Comparison of ENCODE assay signal across 9 cellular contexts in the genomic region with DNA sequence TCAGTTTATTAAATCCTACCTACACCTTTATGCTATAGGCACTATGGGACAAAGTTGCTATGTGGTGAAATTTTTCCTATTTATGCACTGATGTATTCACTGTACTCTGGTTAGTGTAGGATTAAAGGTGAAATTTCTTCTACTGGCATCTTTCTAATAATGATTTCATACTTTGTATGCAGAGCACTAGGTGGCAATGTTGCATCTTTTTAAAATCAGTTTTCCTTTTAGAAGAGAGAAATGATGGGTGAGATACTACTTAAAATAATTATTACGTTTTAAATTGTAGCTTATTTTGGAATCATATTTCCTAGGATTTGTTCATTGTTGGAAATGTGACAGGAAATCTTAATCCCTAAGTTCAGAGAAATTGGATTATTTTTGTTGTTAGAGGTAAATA.
DNase-seq lines count a peak whose midpoint lies in the region; ATAC-seq and TF ChIP-seq lines count a peak whose summit lies in the region.
"Had no signal": no experiment of that assay in that cellular context is flagged by ENCODE, and none has a peak within 500 bp of the region (broad histone marks: within the 10 kb centered on the region; RNA-seq: fewer than 3 reads in every experiment).

No MANE protein-coding gene starts in this region.

- in situ Hi-C loops in G401 (cut with HindIII; ENCODE audit: low sequenced_read_pairs) = no loop called here
- in situ Hi-C loops in mammary epithelial cell (cut with MboI; ENCODE audit: low sequenced_read_pairs in 2 of 2) = no loop called here

- intact Hi-C loops in mammary epithelial cell (cut with micrococcal nuclease) (loop anchor here (5.0 to 10.0 kb wide), 3 partner anchors 1029 to 1547 kb away; no protein-coding TSS in a partner anchor), ovary (cut with DNase I) (no loop called here)

- TF ChIP-seq RAD21 in neural cell (conservative IDR thresholded peaks at IDR 0.05) = peak; percentile 86

- H3K9me3 ChIP-seq in mammary epithelial cell (replicated peaks; ENCODE audit: insufficient read depth, low read length) (no peaks in the 10 kb centered on the region), neural cell (ENCODE audit: low read length) (no peaks in the 10 kb centered on the region), ovary (no peaks in the 10 kb centered on the region)

- H3K79me2 ChIP-seq in mammary epithelial cell (ENCODE audit: insufficient read depth, low read length) (no peaks in the 10 kb centered on the region), neural cell (replicated peaks; ENCODE audit: insufficient read depth, low read length) (no peaks in the 10 kb centered on the region)

- H3K9me2 ChIP-seq in neural cell (ENCODE audit: insufficient read depth, low read length) = no peaks in the 10 kb centered on the region

- CTCF ChIA-PET in mammary epithelial cell (lab: Charles Lee; ENCODE audit: low non-redundant PET) = interaction anchor here (0.6 kb wide), 1 partner anchor 1534 kb away, joined by 3 read pairs; no protein-coding TSS in a partner anchor

- no peak for TF ChIP-seq POLR2A in ovary (IDR thresholded peaks at IDR 0.05)

- H2AFZ ChIP-seq in mammary epithelial cell (ENCODE audit: low read depth, low read length) (no peak overlapping the region), neural cell (ENCODE audit: low read depth, low read length) (no peak overlapping the region)

- no peak overlapping the region for H3K4me2 ChIP-seq in mammary epithelial cell (ENCODE audit: insufficient read depth, low read depth, low read length)
- H3K4me2 ChIP-seq in neural cell (ENCODE audit: low read length) = no peak overlapping the region

- no peak overlapping the region for H3K4me3 ChIP-seq in mammary epithelial cell (replicated peaks in 1 of 3; ENCODE audit: insufficient read depth in 1 of 3, low read depth in 2 of 3, low read length in 3 of 3)
- no peak overlapping the region for H3K4me3 ChIP-seq in neural cell (ENCODE audit: low read length)
- no peak overlapping the region for H3K4me3 ChIP-seq in ovary

- dilution Hi-C loops in mammary epithelial cell (cut with HindIII; ENCODE audit: low sequenced_read_pairs) = no loop called here

- TF ChIP-seq CTCF in mammary epithelial cell (conservative IDR thresholded peaks at IDR 0.05 in 1 of 2, IDR thresholded peaks at IDR 0.05 in 1 of 2; ENCODE audit: extremely low read depth in 1 of 2, insufficient read depth in 1 of 2, low read depth in 1 of 2, low read length in 2 of 2) = peak; percentile 22 to 37
- TF ChIP-seq CTCF in neural cell (IDR thresholded peaks at IDR 0.05; ENCODE audit: poor library complexity, severe bottlenecking) = peak; percentile 82
- no peak for TF ChIP-seq CTCF in ovary (IDR thresholded peaks at IDR 0.05)

- no peaks in the 10 kb centered on the region for H4K20me1 ChIP-seq in mammary epithelial cell (ENCODE audit: insufficient read depth, low read length)
- no peaks in the 10 kb centered on the region for H4K20me1 ChIP-seq in neural cell (ENCODE audit: insufficient read depth)

- no peak overlapping the region for H3K27ac ChIP-seq in mammary epithelial cell (ENCODE audit: insufficient read depth, low read depth, low read length)
- no peak overlapping the region for H3K27ac ChIP-seq in neural cell (ENCODE audit: low read length)
- no peak overlapping the region for H3K27ac ChIP-seq in ovary
- H3K27ac ChIP-seq: HL-60 had no signal

- no peaks in the 10 kb centered on the region for H3F3A ChIP-seq in neural cell (ENCODE audit: insufficient read depth, low read length, poor library complexity, severe bottlenecking)

- H3K27me3 ChIP-seq in mammary epithelial cell (ENCODE audit: insufficient read depth, low read length) = no peaks in the 10 kb centered on the region
- H3K27me3 ChIP-seq in neural cell (ENCODE audit: insufficient read depth, low read depth, low read length) = no peaks in the 10 kb centered on the region
- H3K27me3 ChIP-seq in ovary = no peaks in the 10 kb centered on the region

- no peak overlapping the region for H3K9ac ChIP-seq in mammary epithelial cell (ENCODE audit: insufficient read depth, low read length)
- no peak overlapping the region for H3K9ac ChIP-seq in neural cell (ENCODE audit: low read length)

- no peak for TF ChIP-seq EP300 in neural cell (conservative IDR thresholded peaks at IDR 0.05; ENCODE audit: poor library complexity, severe bottlenecking)
- no peak for TF ChIP-seq EP300 in ovary (IDR thresholded peaks at IDR 0.05)

- no peaks in the 10 kb centered on the region for H3K4me1 ChIP-seq in mammary epithelial cell (ENCODE audit: insufficient read depth, low read length)
- no peaks in the 10 kb centered on the region for H3K4me1 ChIP-seq in ovary (ENCODE audit: insufficient read depth)

- no peaks in the 10 kb centered on the region for H3K36me3 ChIP-seq in mammary epithelial cell (ENCODE audit: insufficient read depth, low read length)
- no peaks in the 10 kb centered on the region for H3K36me3 ChIP-seq in neural cell (ENCODE audit: insufficient read depth, low read length)
- no peaks in the 10 kb centered on the region for H3K36me3 ChIP-seq in ovary

- WGBS in mammary epithelial cell (ENCODE audit: low coverage, missing lambda C conversion rate) = 4% methylated on average over 1 of the region's 1 CpG
- WGBS in ovary, 3 donors = 0 to 4% (median 0%) methylated on average over 1 of the region's 1 CpG

- no peak for ATAC-seq in HG02938 (IDR thresholded peaks at IDR 0.05; ENCODE audit: unreplicated experiment)
- no peak for ATAC-seq in HG02870 (IDR thresholded peaks at IDR 0.05; ENCODE audit: unreplicated experiment)

- no TSS peak for BruUV-seq in mammary epithelial cell (replicated peaks; lab: Mats Ljungman, UMichigan)

- DNase-seq in G401 (ENCODE audit: low spot score) = peak; percentile 47
- DNase-seq in NCI-H1694 treated with DMSO at 0.1 percent for 48 hours (lab: John Stamatoyannopoulos, UW) = peak; percentile 65
- no peak for DNase-seq in mammary epithelial cell
- DNase-seq in ovary = no peak
- DNase-seq in T-helper 9 cell = no peak

TF ChIP-seq in neural cell, 6 proteins besides CTCF, POLR2A, EP300 and RAD21:
- no peak for TF ChIP-seq TAF1 (IDR thresholded peaks at IDR 0.05; ENCODE audit: low read depth)
- peak; percentile 87 for TF ChIP-seq SMC3 (conservative IDR thresholded peaks at IDR 0.05; ENCODE audit: poor library complexity)

Comparison
In these comparisons a context has a peak if more than half of its experiments do, and no peak if none do; other contexts are left out.
1. DNase-seq: peak in G401 (single experiment) and NCI-H1694 treated with DMSO at 0.1 percent for 48 hours (single experiment); none in mammary epithelial cell (single experiment), ovary (0 of 5) and T-helper 9 cell (single experiment).
2. CTCF ChIP-seq: peak in mammary epithelial cell (2 of 2) and neural cell (single experiment); none in ovary (0 of 3).